In the genomic region with DNA sequence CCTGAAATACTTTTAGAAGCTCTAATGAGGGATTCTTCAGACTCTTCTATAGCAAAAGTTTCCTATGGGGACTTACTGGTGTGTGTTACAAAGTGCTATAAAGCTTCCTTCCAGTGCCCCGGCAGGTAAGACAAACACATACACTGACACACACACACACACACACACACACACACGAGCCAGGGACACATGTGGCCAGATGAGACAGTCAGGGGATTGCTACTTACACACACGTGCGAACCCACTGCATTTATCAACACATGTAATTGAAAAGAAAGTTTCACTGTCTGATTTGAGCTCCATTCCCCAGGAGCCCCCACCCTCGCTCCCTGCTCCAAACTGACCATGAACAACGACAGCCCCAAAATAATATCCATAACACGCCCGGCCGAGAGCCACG, we compare ENCODE assay signal across 8 cellular contexts.
A peak's percentile ranks its signal among the peaks of the same experiment; 100 is the strongest.
DNase-seq lines count a peak whose midpoint lies in the region; ATAC-seq and TF ChIP-seq lines count a peak whose summit lies in the region.

No MANE protein-coding gene starts in this region.

- ATAC-seq in Right ventricle myocardium inferior (peak; percentile 6), HG03159 (IDR thresholded peaks at IDR 0.05; ENCODE audit: unreplicated experiment) (no peak)
- ATAC-seq in stimulated activated memory B cell treated with anti-CD40 and anti-IgM and Interleukin-4, amounts not matched to agents 10 μg/mL and 1 μg/mL and 100 μg/mL, for 72 hours: no peak

- intact Hi-C loops in Right ventricle myocardium inferior (cut with DNase I) (loop anchor here (1.0 to 5.0 kb wide), 3 partner anchors 22 to 66 kb away; no protein-coding TSS in a partner anchor), cardiac septum (cut with DNase I) (loop anchor here (2.0 to 5.0 kb wide), 2 partner anchors 22 to 71 kb away; no protein-coding TSS in a partner anchor), dorsolateral prefrontal cortex (cut with DNase I) (no loop called here), uterus (cut with DNase I; ENCODE audit: low total_unique reads) (no loop called here)

- H3K79me1 ChIP-seq in mesendoderm (ENCODE audit: low read length): no peaks in the 10 kb centered on the region

- peak overlapping the region; percentile 8 for H3K18ac ChIP-seq in mesendoderm (ENCODE audit: low read length)

- H3K4me1 ChIP-seq in mesendoderm (ENCODE audit: control insufficient read depth, low read depth, low read length) (peaks cover 11% of the 10 kb centered on the region), uterus (no peaks in the 10 kb centered on the region)

- H3K36me3 ChIP-seq in mesendoderm (ENCODE audit: control insufficient read depth, insufficient read depth, low read length) (no peaks in the 10 kb centered on the region), uterus (no peaks in the 10 kb centered on the region)

- DNase-seq in Right ventricle myocardium inferior (ENCODE audit: missing footprints) (no peak), cardiac septum (ENCODE audit: low spot score) (no peak), dorsolateral prefrontal cortex (no peak), mesendoderm (no peak), uterus (no peak), DMS79 (lab: John Stamatoyannopoulos, UW) (no peak)

- no peak overlapping the region for H4K8ac ChIP-seq in mesendoderm (ENCODE audit: low read depth, low read length)

- H2AK5ac ChIP-seq in mesendoderm (ENCODE audit: low read length): no peak overlapping the region

- no peak overlapping the region for H3K27ac Mint-ChIP-seq in stimulated activated memory B cell treated with anti-CD40 and anti-IgM and Interleukin-4, amounts not matched to agents 10 μg/mL and 1 μg/mL and 100 μg/mL, for 72 hours

- peak overlapping the region; percentile 80 for H3K4me2 ChIP-seq in mesendoderm (ENCODE audit: low read length)

- H3K27me3 ChIP-seq in dorsolateral prefrontal cortex (no peaks in the 10 kb centered on the region), mesendoderm (ENCODE audit: insufficient read depth, low read length, poor library complexity) (no peaks in the 10 kb centered on the region), uterus (no peaks in the 10 kb centered on the region)

- H2BK15ac ChIP-seq in mesendoderm (replicated peaks; ENCODE audit: low read depth): peak overlapping the region; percentile 9

- H3K4me1 Mint-ChIP-seq in stimulated activated memory B cell treated with anti-CD40 and anti-IgM and Interleukin-4, amounts not matched to agents 10 μg/mL and 1 μg/mL and 100 μg/mL, for 72 hours: peaks cover 24% of the 10 kb centered on the region

- WGBS in mesendoderm (ENCODE audit: extremely low coverage, insufficient coverage, low lambda C conversion rate): no CpG with 5 or more reads among the region's 10 CpGs

- H3K23ac ChIP-seq in mesendoderm (ENCODE audit: low read length): no peak overlapping the region

- peak overlapping the region; percentile 37 for H3K4ac ChIP-seq in mesendoderm (ENCODE audit: low read depth, low read length)

- H3K27ac ChIP-seq in dorsolateral prefrontal cortex: peak overlapping the region in 50 of 59 donors; percentile 17 to 87 (median 68)
- H3K27ac ChIP-seq in mesendoderm (ENCODE audit: low read depth, low read length): no peak overlapping the region
- H3K27ac ChIP-seq in uterus: peak overlapping the region in 1 of 2 donors; percentile 53

- H2BK5ac ChIP-seq in mesendoderm (ENCODE audit: low read length): peak overlapping the region; percentile 31

- H3K9me3 ChIP-seq in uterus: no peaks in the 10 kb centered on the region

- no peak overlapping the region for H3K4me3 Mint-ChIP-seq in stimulated activated memory B cell treated with anti-CD40 and anti-IgM and Interleukin-4, amounts not matched to agents 10 μg/mL and 1 μg/mL and 100 μg/mL, for 72 hours

- no peak for TF ChIP-seq POLR2A in uterus (IDR thresholded peaks at IDR 0.05)

- peak overlapping the region; percentile 83 for H3K9ac ChIP-seq in mesendoderm (ENCODE audit: low read length)

- peak overlapping the region; percentile 21 to 69 (median 54) for H3K4me3 ChIP-seq in dorsolateral prefrontal cortex
- H3K4me3 ChIP-seq in mesendoderm (ENCODE audit: low read length): peak overlapping the region; percentile 24
- H3K4me3 ChIP-seq in uterus: peak overlapping the region; percentile 14 to 38

- H2BK120ac ChIP-seq in mesendoderm (ENCODE audit: low read depth, low read length): no peak overlapping the region

- peaks cover 58% of the 10 kb centered on the region for H3K27me3 Mint-ChIP-seq in stimulated activated memory B cell treated with anti-CD40 and anti-IgM and Interleukin-4, amounts not matched to agents 10 μg/mL and 1 μg/mL and 100 μg/mL, for 72 hours

- peak overlapping the region; percentile 91 for H3K56ac ChIP-seq in mesendoderm (ENCODE audit: low read length)

- no peak overlapping the region for H4K5ac ChIP-seq in mesendoderm (ENCODE audit: low read length)

- H3K79me2 ChIP-seq in mesendoderm (ENCODE audit: control insufficient read depth, insufficient read depth, low read length): peaks cover 2% of the 10 kb centered on the region

- no peaks in the 10 kb centered on the region for H3K36me3 Mint-ChIP-seq in stimulated activated memory B cell treated with anti-CD40 and anti-IgM and Interleukin-4, amounts not matched to agents 10 μg/mL and 1 μg/mL and 100 μg/mL, for 72 hours

- TF ChIP-seq CTCF in dorsolateral prefrontal cortex (IDR thresholded peaks at IDR 0.05 in 54 of 56, conservative IDR thresholded peaks at IDR 0.05 in 2 of 56; ENCODE audit: low read depth in 1 of 56, partially characterized antibody in 56 of 56) (no peak), uterus (IDR thresholded peaks at IDR 0.05) (no peak)

- H3K9me3 Mint-ChIP-seq in stimulated activated memory B cell treated with anti-CD40 and anti-IgM and Interleukin-4, amounts not matched to agents 10 μg/mL and 1 μg/mL and 100 μg/mL, for 72 hours: no peaks in the 10 kb centered on the region

Comparison
In these comparisons a context has a peak if more than half of its experiments do, and no peak if none do; other contexts are left out.
1. intact Hi-C loops: an anchor here in Right ventricle myocardium inferior (1.0 to 5.0 kb wide) and cardiac septum (2.0 to 5.0 kb wide); none called in dorsolateral prefrontal cortex and uterus.